Comparison of ENCODE assay signal across 7 cellular contexts in genomic region chr10:88879754-88880286, GRCh38.
DNase-seq lines count a peak whose midpoint lies in the region; ATAC-seq lines count a peak whose summit lies in the region.

TSS of gene STAMBPL1 (plus strand) at chr10:88880245. CDS start at chr10:88901709, 21,464 bp downstream.

- ATAC-seq in GM18519 (IDR thresholded peaks at IDR 0.05; ENCODE audit: low FRiP score, unreplicated experiment) (peak; percentile 32), HG02678 (IDR thresholded peaks at IDR 0.05; ENCODE audit: unreplicated experiment) (peak; percentile 62)
- peak; percentile 76 for ATAC-seq in effector memory CD8-positive, alpha-beta T cell (replicated peaks)
- ATAC-seq in stimulated activated naive B cell treated with anti-CD40 and anti-IgM and Interleukin-4, amounts not matched to agents 10 μg/mL and 1 μg/mL and 100 μg/mL, for 72 hours (replicated peaks) = peak; percentile 67 to 68

- no peaks in the 10 kb centered on the region for H3K9me3 ChIP-seq in muscle layer of duodenum (ENCODE audit: control insufficient read depth in 1 of 2, low read length in 2 of 2)

- no peaks in the 10 kb centered on the region for H3K27me3 Mint-ChIP-seq in effector memory CD8-positive, alpha-beta T cell
- peaks cover 0 to 3% of the 10 kb centered on the region in 2 donors for H3K27me3 Mint-ChIP-seq in stimulated activated naive B cell treated with anti-CD40 and anti-IgM and Interleukin-4, amounts not matched to agents 10 μg/mL and 1 μg/mL and 100 μg/mL, for 72 hours

- peak within 1 kb of the TSS; percentile 78 to 89 for H3K4me3 ChIP-seq in muscle layer of duodenum (ENCODE audit: low read depth in 1 of 2, low read length in 2 of 2)

- H3K4me1 ChIP-seq in muscle layer of duodenum (ENCODE audit: control insufficient read depth in 1 of 2, insufficient read depth in 2 of 2, low read length in 2 of 2) = peaks cover 5 to 13% of the 10 kb centered on the region in 2 donors

- H3K27me3 ChIP-seq in muscle layer of duodenum (ENCODE audit: low read depth, low read length) = no peaks in the 10 kb centered on the region

- peak within 1 kb of the TSS; percentile 95 to 98 for H3K27ac Mint-ChIP-seq in effector memory CD8-positive, alpha-beta T cell
- peak within 1 kb of the TSS; percentile 98 for H3K27ac Mint-ChIP-seq in stimulated activated naive B cell treated with anti-CD40 and anti-IgM and Interleukin-4, amounts not matched to agents 10 μg/mL and 1 μg/mL and 100 μg/mL, for 72 hours

- peak within 1 kb of the TSS; percentile 91 for H3K27ac ChIP-seq in muscle layer of duodenum (ENCODE audit: low read length)

- no peaks in the 10 kb centered on the region for H3K9me3 Mint-ChIP-seq in effector memory CD8-positive, alpha-beta T cell
- no peaks in the 10 kb centered on the region for H3K9me3 Mint-ChIP-seq in stimulated activated naive B cell treated with anti-CD40 and anti-IgM and Interleukin-4, amounts not matched to agents 10 μg/mL and 1 μg/mL and 100 μg/mL, for 72 hours

- peak; percentile 67 for DNase-seq in NCI-H1694 treated with DMSO at 0.1 percent for 48 hours (lab: John Stamatoyannopoulos, UW)
- peak; percentile 79 to 83 for DNase-seq in activated CD4-positive, alpha-beta T cell treated with anti-CD3 and anti-CD28 coated beads, Interleukin-2, amount 50 U/mL, for 48 hours
- DNase-seq in effector memory CD8-positive, alpha-beta T cell = peak; percentile 70
- DNase-seq in stimulated activated naive B cell treated with anti-CD40 and anti-IgM and Interleukin-4, amounts not matched to agents 10 μg/mL and 1 μg/mL and 100 μg/mL, for 72 hours = peak; percentile 65

- peak within 1 kb of the TSS; percentile 97 to 98 for H3K4me3 Mint-ChIP-seq in effector memory CD8-positive, alpha-beta T cell
- H3K4me3 Mint-ChIP-seq in stimulated activated naive B cell treated with anti-CD40 and anti-IgM and Interleukin-4, amounts not matched to agents 10 μg/mL and 1 μg/mL and 100 μg/mL, for 72 hours = peak within 1 kb of the TSS; percentile 96 to 98

- H3K36me3 ChIP-seq in muscle layer of duodenum (ENCODE audit: control insufficient read depth in 1 of 2, insufficient read depth in 2 of 2, low read length in 2 of 2) = no peaks in the 10 kb centered on the region

- H3K4me1 Mint-ChIP-seq in effector memory CD8-positive, alpha-beta T cell (ENCODE audit: low read depth in 2 of 2) = peaks cover 26 to 49% of the 10 kb centered on the region in 2 donors
- H3K4me1 Mint-ChIP-seq in stimulated activated naive B cell treated with anti-CD40 and anti-IgM and Interleukin-4, amounts not matched to agents 10 μg/mL and 1 μg/mL and 100 μg/mL, for 72 hours = peaks cover 11 to 31% of the 10 kb centered on the region in 2 donors

- peaks cover 30% of the 10 kb centered on the region for H3K36me3 Mint-ChIP-seq in effector memory CD8-positive, alpha-beta T cell (ENCODE audit: insufficient read depth)
- peaks cover 0 to 9% of the 10 kb centered on the region in 2 donors for H3K36me3 Mint-ChIP-seq in stimulated activated naive B cell treated with anti-CD40 and anti-IgM and Interleukin-4, amounts not matched to agents 10 μg/mL and 1 μg/mL and 100 μg/mL, for 72 hours

Comparison
In these comparisons a context has a peak if more than half of its experiments do, and no peak if none do; other contexts are left out.
1. Peak in every context shown above with its lines: DNase-seq, ATAC-seq, H3K4me3 ChIP-seq and H3K27ac ChIP-seq.